Comparison of ENCODE assay signal across 7 cellular contexts in genomic region chrY:17856963-17857848, GRCh38. TPM values are rescaled to one million over a fixed set of nuclear protein-coding genes. Genes with fewer than 3 reads are reported as not detected.
"Had no signal": no experiment of that assay in that cellular context is flagged by ENCODE, and none has a peak within 500 bp of the region (broad histone marks: within the 10 kb centered on the region; RNA-seq: fewer than 3 reads in every experiment).

No MANE protein-coding gene starts in this region.

RNA-seq across cellular contexts. Expression of gene CDY2B, which starts 22.8 kb away (rescaled TPM):
- total RNA-seq: GM23338, H1, H9, HepG2, HFFc6, HT1080 had no signal
- polyA plus RNA-seq: GM23338, H1, HepG2, IgD-negative memory B cell had no signal
